17 cellular contexts compared by ENCODE assay signal in the genomic region with DNA sequence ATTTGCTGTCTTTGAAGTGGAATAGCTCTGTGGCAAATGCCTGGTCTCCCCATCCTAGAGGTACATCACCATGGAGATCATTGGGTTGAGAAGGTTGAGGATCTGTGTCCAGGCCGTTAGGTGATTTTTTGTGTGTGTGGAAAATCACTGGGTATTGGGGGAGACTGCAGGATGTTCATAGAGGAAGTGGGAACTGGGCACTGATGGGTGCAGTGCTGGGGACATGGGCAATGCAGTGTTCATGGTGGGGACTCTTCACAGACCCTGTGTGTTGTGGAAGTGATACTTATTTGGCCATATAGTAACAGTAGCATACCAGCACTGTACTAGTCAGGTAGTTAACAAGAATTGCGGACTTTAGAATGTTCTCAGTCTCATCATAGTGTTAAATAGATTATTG. TPM values are rescaled to one million over a fixed set of nuclear protein-coding genes. Genes with fewer than 3 reads are reported as not detected.
DNase-seq lines count a peak whose midpoint lies in the region; ATAC-seq, FAIRE-seq and TF ChIP-seq lines count a peak whose summit lies in the region.
"Had no signal": no experiment of that assay in that cellular context is flagged by ENCODE, and none has a peak within 500 bp of the region (broad histone marks: within the 10 kb centered on the region; RNA-seq: fewer than 3 reads in every experiment).

No MANE protein-coding gene starts in this region.

- TF ChIP-seq CTCF in bronchial epithelial cell (IDR thresholded peaks at IDR 0.05; ENCODE audit: insufficient read depth, low read length, severe bottlenecking) = no peak

- no peak overlapping the region for H2BK5ac ChIP-seq in trophoblast cell (ENCODE audit: low read depth, low read length, poor library complexity)

- H3K27me3 ChIP-seq in bronchial epithelial cell (ENCODE audit: control insufficient read depth, insufficient read depth, low read length) (no peaks in the 10 kb centered on the region), trophoblast cell (ENCODE audit: insufficient read depth, low read length) (no peaks in the 10 kb centered on the region), right cardiac atrium (ENCODE audit: control insufficient read depth, insufficient read depth) (no peaks in the 10 kb centered on the region)
- H3K27me3 ChIP-seq: BE2C had no signal

- WGBS in trophoblast cell (ENCODE audit: extremely low coverage, insufficient coverage, insufficient read length) = no CpG with 5 or more reads among the region's 2 CpGs
- 91% methylated on average over 2 of the region's 2 CpGs for WGBS in right cardiac atrium

- no peak overlapping the region for H3K4me3 Mint-ChIP-seq in activated naive CD8-positive, alpha-beta T cell
- no peak overlapping the region for H3K4me3 Mint-ChIP-seq in activated naive CD8-positive, alpha-beta T cell treated with anti-CD3 and anti-CD28 coated beads for 36 hours

- H3K79me1 ChIP-seq in trophoblast cell (ENCODE audit: low read length) = no peaks in the 10 kb centered on the region

- H3K4me3 ChIP-seq in bronchial epithelial cell (ENCODE audit: low read depth, low read length) (no peak overlapping the region), trophoblast cell (ENCODE audit: low read depth, low read length) (no peak overlapping the region), right cardiac atrium (ENCODE audit: low read length) (no peak overlapping the region)
- H3K4me3 ChIP-seq: A549, HAP-1 had no signal

- no peak overlapping the region for H3K9ac ChIP-seq in trophoblast cell (ENCODE audit: low read length)

- ATAC-seq in HG03095 (IDR thresholded peaks at IDR 0.05; ENCODE audit: unreplicated experiment) (no peak), right cardiac atrium (no peak)
- ATAC-seq: A549 had no signal

- no peak for DNase-seq in activated naive CD8-positive, alpha-beta T cell treated with anti-CD3 and anti-CD28 coated beads for 36 hours
- DNase-seq in bronchial epithelial cell (ENCODE audit: low read depth) = no peak
- DNase-seq in trophoblast cell = no peak
- DNase-seq in right cardiac atrium = no peak
- DNase-seq: BE2C; CD4-positive, alpha-beta memory T cell; DMS153; DMS79 treated with DMSO at 0.1 percent for 48 hours; EL had no signal

- no peaks in the 10 kb centered on the region for H3K36me3 ChIP-seq in bronchial epithelial cell (ENCODE audit: control insufficient read depth, insufficient read depth, low read length)
- peaks cover 0 to 1% of the 10 kb centered on the region in 2 experiments for H3K36me3 ChIP-seq in trophoblast cell (ENCODE audit: control insufficient read depth in 1 of 2, insufficient read depth in 2 of 2, low read length in 2 of 2)
- H3K36me3 ChIP-seq: BE2C, HAP-1 had no signal

- H3K79me2 ChIP-seq in trophoblast cell (ENCODE audit: control insufficient read depth, insufficient read depth, low read length, poor library complexity) = no peaks in the 10 kb centered on the region

- H2AK5ac ChIP-seq in trophoblast cell (ENCODE audit: low read length) = no peak overlapping the region

- H3K27ac ChIP-seq in trophoblast cell (ENCODE audit: low read depth, low read length) = no peak overlapping the region
- no peak overlapping the region for H3K27ac ChIP-seq in right cardiac atrium (ENCODE audit: low read length)
- H3K27ac ChIP-seq: A549, C4-2B, HL-60 had no signal

- no peaks in the 10 kb centered on the region for H3K4me1 ChIP-seq in trophoblast cell (ENCODE audit: control insufficient read depth in 1 of 2, insufficient read depth in 2 of 2, low read length in 2 of 2)
- peaks cover 10% of the 10 kb centered on the region for H3K4me1 ChIP-seq in right cardiac atrium (ENCODE audit: control insufficient read depth, insufficient read depth, low read length)
- H3K4me1 ChIP-seq: A549, BE2C had no signal

- H4K8ac ChIP-seq in trophoblast cell (ENCODE audit: low read depth, low read length) = no peak overlapping the region

- peak overlapping the region; percentile 98 for H3K23ac ChIP-seq in trophoblast cell (ENCODE audit: low read length)

- no peak overlapping the region for H4K12ac ChIP-seq in trophoblast cell (ENCODE audit: low read depth, low read length)

- no peak overlapping the region for H2AFZ ChIP-seq in trophoblast cell (ENCODE audit: insufficient read depth, low read length, poor library complexity)

- H4K91ac ChIP-seq in trophoblast cell (ENCODE audit: low read depth, low read length) = no peak overlapping the region

- peaks cover 25% of the 10 kb centered on the region for H3K36me3 Mint-ChIP-seq in activated naive CD8-positive, alpha-beta T cell
- peaks cover 35% of the 10 kb centered on the region for H3K36me3 Mint-ChIP-seq in activated naive CD8-positive, alpha-beta T cell treated with anti-CD3 and anti-CD28 coated beads for 36 hours

- H3K9me3 ChIP-seq in trophoblast cell (ENCODE audit: insufficient read depth, low read depth, low read length) = no peaks in the 10 kb centered on the region
- H3K9me3 ChIP-seq in right cardiac atrium (ENCODE audit: control insufficient read depth, low read length) = no peaks in the 10 kb centered on the region
- H3K9me3 ChIP-seq: A549, BE2C, HAP-1 had no signal

- no peaks in the 10 kb centered on the region for H3K9me3 Mint-ChIP-seq in activated naive CD8-positive, alpha-beta T cell (ENCODE audit: low read depth)
- H3K9me3 Mint-ChIP-seq in activated naive CD8-positive, alpha-beta T cell treated with anti-CD3 and anti-CD28 coated beads for 36 hours = no peaks in the 10 kb centered on the region

- no peaks in the 10 kb centered on the region for H3K27me3 Mint-ChIP-seq in activated naive CD8-positive, alpha-beta T cell
- H3K27me3 Mint-ChIP-seq in activated naive CD8-positive, alpha-beta T cell treated with anti-CD3 and anti-CD28 coated beads for 36 hours = no peaks in the 10 kb centered on the region
- H3K27me3 Mint-ChIP-seq: CD4-positive, alpha-beta memory T cell had no signal

- no peak overlapping the region for H2BK12ac ChIP-seq in trophoblast cell (ENCODE audit: low read length)

- no peak overlapping the region for H3K18ac ChIP-seq in trophoblast cell (ENCODE audit: low read length)

- H3K4me2 ChIP-seq in trophoblast cell (ENCODE audit: low read length) = no peak overlapping the region
- H3K4me2 ChIP-seq: A549 had no signal

- peak; percentile 52 for FAIRE-seq in bronchial epithelial cell (lab: Jason Lieb, UNC)
- FAIRE-seq: A549, G401.6, H1 had no signal

- peak overlapping the region; percentile 18 for H3K27ac Mint-ChIP-seq in activated naive CD8-positive, alpha-beta T cell
- H3K27ac Mint-ChIP-seq in activated naive CD8-positive, alpha-beta T cell treated with anti-CD3 and anti-CD28 coated beads for 36 hours = no peak overlapping the region

- no peak overlapping the region for H2BK120ac ChIP-seq in trophoblast cell (ENCODE audit: insufficient read depth, low read length, poor library complexity)

- H3K14ac ChIP-seq in trophoblast cell (ENCODE audit: low read length) = no peak overlapping the region

- H3K4me1 Mint-ChIP-seq in activated naive CD8-positive, alpha-beta T cell (ENCODE audit: low read depth) = peaks cover 44% of the 10 kb centered on the region
- peaks cover 35% of the 10 kb centered on the region for H3K4me1 Mint-ChIP-seq in activated naive CD8-positive, alpha-beta T cell treated with anti-CD3 and anti-CD28 coated beads for 36 hours

- intact Hi-C loops in right cardiac atrium (cut with DNase I) = no loop called here

- H3K4ac ChIP-seq in trophoblast cell (ENCODE audit: low read depth, low read length) = no peak overlapping the region

RNA-seq across cellular contexts. Expression of a gene that starts 34.9 kb away (rescaled TPM):
- total RNA-seq in activated naive CD8-positive, alpha-beta T cell treated with anti-CD3 and anti-CD28 coated beads for 36 hours = 10 to 100 TPM; 16.0 to 16.4 TPM
- total RNA-seq in bronchial epithelial cell (10.8 and 24.1 TPM in 2 replicates), right cardiac atrium (10 to 100 TPM; 18.8 to 24.0 (median 22.6) TPM)
- polyA plus RNA-seq in trophoblast cell (2013) = 6.8 and 7.0 TPM in 2 replicates
- 9.0 TPM for polyA plus RNA-seq in right cardiac atrium
